Comparison of ENCODE assay signal across 1 cellular context in genomic region chr1:54489627-54490240, GRCh38.
TF ChIP-seq lines count a peak whose summit lies in the region.

No MANE protein-coding gene starts in this region.

TF ChIP-seq in HepG2, 621 proteins besides CTCF, POLR2A, EP300 and RAD21 (continued from another document):
- TF ChIP-seq ZNF329 (CRISPR knock-in tag; IDR thresholded peaks at IDR 0.05; ENCODE audit: low read depth) (no peak), KLF6 (CRISPR knock-in tag; IDR thresholded peaks at IDR 0.05) (no peak), NRL (CRISPR knock-in tag; IDR thresholded peaks at IDR 0.05; ENCODE audit: borderline replicate concordance) (no peak), RCOR2 (CRISPR knock-in tag; IDR thresholded peaks at IDR 0.05) (no peak), ZNF263 (CRISPR knock-in tag; IDR thresholded peaks at IDR 0.05) (0 out of 2 replicates have a peak, but pooled peaks have one; percentile 7), NFAT5 (CRISPR knock-in tag; IDR thresholded peaks at IDR 0.05) (no peak), ZNF878 (CRISPR knock-in tag; IDR thresholded peaks at IDR 0.05) (peak; percentile 41; the same call in 1 of the 2 replicates), ARNTL (CRISPR knock-in tag; IDR thresholded peaks at IDR 0.05) (0 out of 2 replicates have a peak, but pooled peaks have one; percentile 17), HMG20A (CRISPR knock-in tag; IDR thresholded peaks at IDR 0.05; ENCODE audit: borderline replicate concordance) (no peak), ZBTB46 (CRISPR knock-in tag; IDR thresholded peaks at IDR 0.05; ENCODE audit: borderline replicate concordance) (no peak), ZFY (CRISPR knock-in tag; IDR thresholded peaks at IDR 0.05) (peak; percentile 9; the same call in 1 of the 2 replicates), ZSCAN5A (CRISPR knock-in tag; IDR thresholded peaks at IDR 0.05; ENCODE audit: borderline replicate concordance) (no peak), MEIS2 (CRISPR knock-in tag; IDR thresholded peaks at IDR 0.05) (0 out of 2 replicates have a peak, but pooled peaks have one; percentile 27), CREBL2 (CRISPR knock-in tag; IDR thresholded peaks at IDR 0.05; ENCODE audit: borderline replicate concordance) (no peak), HNF4G (IDR thresholded peaks at IDR 0.05; ENCODE audit: borderline replicate concordance, low read depth, low read length) (no peak), HNF4G (CRISPR knock-in tag; IDR thresholded peaks at IDR 0.05; ENCODE audit: borderline replicate concordance, low read depth) (0 out of 2 replicates have a peak, but pooled peaks have one; percentile 25), ZNF574 (CRISPR knock-in tag; IDR thresholded peaks at IDR 0.05) (0 out of 2 replicates have a peak, but pooled peaks have one; percentile 13), SMAD1 (CRISPR knock-in tag; IDR thresholded peaks at IDR 0.05; ENCODE audit: borderline replicate concordance, low read depth) (no peak), POLR2G (IDR thresholded peaks at IDR 0.05; ENCODE audit: low read depth, low read length) (no peak)
TF ChIP-seq in HepG2: peak in this region for 9.
